In genomic region chr2:127108090-127108523, GRCh38 we compare ENCODE assay signal across 10 cellular contexts. TPM values are rescaled to one million over a fixed set of nuclear protein-coding genes. Genes with fewer than 3 reads are reported as not detected.
DNase-seq lines count a peak whose midpoint lies in the region; ATAC-seq, FAIRE-seq and TF ChIP-seq lines count a peak whose summit lies in the region.
"Had no signal": no experiment of that assay in that cellular context is flagged by ENCODE, and none has a peak within 500 bp of the region (broad histone marks: within the 10 kb centered on the region; RNA-seq: fewer than 3 reads in every experiment).

No MANE protein-coding gene starts in this region.

- H3K36me3 ChIP-seq in muscle layer of colon (ENCODE audit: insufficient read depth, low read length) (no peaks in the 10 kb centered on the region), small intestine (ENCODE audit: control insufficient read depth in 2 of 2, insufficient read depth in 2 of 2, low read length in 2 of 2) (no peaks in the 10 kb centered on the region)
- H3K36me3 ChIP-seq: heart left ventricle had no signal

- 81 to 88% (median 86%) methylated on average over 11 of the region's 11 CpGs for WGBS in small intestine, 3 donors

- CTCF ChIA-PET in MCF 10A (lab: Yijun Ruan, JAX): interaction anchor here (1.1 kb wide), 1 partner anchor 8 kb away, joined by 3 read pairs; no protein-coding TSS in a partner anchor

- H3K27ac ChIP-seq in muscle layer of colon (ENCODE audit: low read depth, low read length) (no peak overlapping the region), small intestine (ENCODE audit: low read depth in 1 of 2, low read length in 1 of 2) (peak overlapping the region in 1 of 2 donors; percentile 68)
- H3K27ac ChIP-seq: HL-60 had no signal

- intact Hi-C loops in MCF 10A (cut with micrococcal nuclease): no loop called here

- H3K27ac Mint-ChIP-seq in activated naive CD8-positive, alpha-beta T cell: no peak overlapping the region
- H3K27ac Mint-ChIP-seq in activated naive CD8-positive, alpha-beta T cell treated with anti-CD3 and anti-CD28 coated beads, Interleukin-2, amount 50 U/mL, for 24 hours: no peak overlapping the region
- H3K27ac Mint-ChIP-seq in MCF 10A (ENCODE audit: low read depth, unreplicated experiment): no peak overlapping the region
- no peak overlapping the region for H3K27ac Mint-ChIP-seq in type B pancreatic cell

- TF ChIP-seq CTCF in MCF 10A (IDR thresholded peaks at IDR 0.05; ENCODE audit: unreplicated experiment): no peak
- TF ChIP-seq CTCF in type B pancreatic cell (conservative IDR thresholded peaks at IDR 0.05): no peak

- H3K9me3 ChIP-seq in muscle layer of colon (ENCODE audit: low read length): no peaks in the 10 kb centered on the region
- H3K9me3 ChIP-seq in small intestine (ENCODE audit: control insufficient read depth, low read depth): no peaks in the 10 kb centered on the region
- H3K9me3 ChIP-seq: heart left ventricle had no signal

- H3K4me3 Mint-ChIP-seq in activated naive CD8-positive, alpha-beta T cell: peak overlapping the region; percentile 90
- no peak overlapping the region for H3K4me3 Mint-ChIP-seq in activated naive CD8-positive, alpha-beta T cell treated with anti-CD3 and anti-CD28 coated beads, Interleukin-2, amount 50 U/mL, for 24 hours
- H3K4me3 Mint-ChIP-seq in MCF 10A (ENCODE audit: unreplicated experiment) (peak overlapping the region; percentile 80), type B pancreatic cell (peak overlapping the region; percentile 87)

- H3K9ac ChIP-seq in muscle layer of colon (ENCODE audit: low read length): peak overlapping the region; percentile 44

- no TSS peak for BruUV-seq in MCF 10A (replicated peaks; lab: Mats Ljungman, UMichigan)

- no peaks in the 10 kb centered on the region for H3K36me3 Mint-ChIP-seq in activated naive CD8-positive, alpha-beta T cell
- H3K36me3 Mint-ChIP-seq in activated naive CD8-positive, alpha-beta T cell treated with anti-CD3 and anti-CD28 coated beads, Interleukin-2, amount 50 U/mL, for 24 hours (ENCODE audit: low read depth): no peaks in the 10 kb centered on the region
- peaks cover 5% of the 10 kb centered on the region for H3K36me3 Mint-ChIP-seq in MCF 10A (ENCODE audit: insufficient read depth, unreplicated experiment)
- no peaks in the 10 kb centered on the region for H3K36me3 Mint-ChIP-seq in type B pancreatic cell

- H3K4me1 ChIP-seq in muscle layer of colon (ENCODE audit: insufficient read depth, low read length) (peaks cover 28% of the 10 kb centered on the region), small intestine (ENCODE audit: control insufficient read depth in 2 of 2, insufficient read depth in 1 of 2, low read depth in 1 of 2, low read length in 1 of 2) (peaks cover 0 to 3% of the 10 kb centered on the region in 2 donors)

- peaks cover 11% of the 10 kb centered on the region for H3K27me3 Mint-ChIP-seq in activated naive CD8-positive, alpha-beta T cell
- peaks cover 16% of the 10 kb centered on the region for H3K27me3 Mint-ChIP-seq in activated naive CD8-positive, alpha-beta T cell treated with anti-CD3 and anti-CD28 coated beads, Interleukin-2, amount 50 U/mL, for 24 hours
- peaks cover 9% of the 10 kb centered on the region for H3K27me3 Mint-ChIP-seq in MCF 10A (ENCODE audit: insufficient read depth, unreplicated experiment)
- H3K27me3 Mint-ChIP-seq in type B pancreatic cell: peaks cover 20% of the 10 kb centered on the region

- peaks cover 5% of the 10 kb centered on the region for H3K4me1 Mint-ChIP-seq in activated naive CD8-positive, alpha-beta T cell (ENCODE audit: low read depth)
- peaks cover 9% of the 10 kb centered on the region for H3K4me1 Mint-ChIP-seq in activated naive CD8-positive, alpha-beta T cell treated with anti-CD3 and anti-CD28 coated beads, Interleukin-2, amount 50 U/mL, for 24 hours
- H3K4me1 Mint-ChIP-seq in MCF 10A (ENCODE audit: insufficient read depth, unreplicated experiment) (peaks cover 11% of the 10 kb centered on the region), type B pancreatic cell (ENCODE audit: unreplicated experiment) (peaks cover 23% of the 10 kb centered on the region)

- DNase-seq in activated naive CD8-positive, alpha-beta T cell treated with anti-CD3 and anti-CD28 coated beads, Interleukin-2, amount 50 U/mL, for 24 hours: no peak
- DNase-seq in MCF 10A (ENCODE audit: unreplicated experiment): no peak
- DNase-seq in type B pancreatic cell (ENCODE audit: extremely low spot score, unreplicated experiment): no peak
- no peak for DNase-seq in small intestine
- no peak for DNase-seq in stimulated activated CD4-positive, alpha-beta T cell treated with anti-CD3 and anti-CD28 coated beads, Interleukin-4, amount 100 ng/mL, for 4 hours

- no peaks in the 10 kb centered on the region for H3K9me3 Mint-ChIP-seq in activated naive CD8-positive, alpha-beta T cell (ENCODE audit: low read depth)
- no peaks in the 10 kb centered on the region for H3K9me3 Mint-ChIP-seq in activated naive CD8-positive, alpha-beta T cell treated with anti-CD3 and anti-CD28 coated beads, Interleukin-2, amount 50 U/mL, for 24 hours
- H3K9me3 Mint-ChIP-seq in MCF 10A (ENCODE audit: unreplicated experiment): no peaks in the 10 kb centered on the region
- no peaks in the 10 kb centered on the region for H3K9me3 Mint-ChIP-seq in type B pancreatic cell

- no peak for FAIRE-seq in small intestine (lab: Jason Lieb, UNC)

- ATAC-seq in activated naive CD8-positive, alpha-beta T cell treated with anti-CD3 and anti-CD28 coated beads, Interleukin-2, amount 50 U/mL, for 24 hours: no peak
- ATAC-seq in GM18502 (IDR thresholded peaks at IDR 0.05; ENCODE audit: poor library complexity, unreplicated experiment): no peak

- no peaks in the 10 kb centered on the region for H3K27me3 ChIP-seq in muscle layer of colon (ENCODE audit: control insufficient read depth in 1 of 2, insufficient read depth in 2 of 2, low read length in 2 of 2)
- H3K27me3 ChIP-seq in small intestine (ENCODE audit: control insufficient read depth in 2 of 2, insufficient read depth in 2 of 2, low read length in 2 of 2): peaks cover 0 to 3% of the 10 kb centered on the region in 2 donors

- peak overlapping the region in 1 of 2 donors; percentile 81 for H3K4me3 ChIP-seq in muscle layer of colon (ENCODE audit: low read depth in 1 of 2, low read length in 2 of 2)
- H3K4me3 ChIP-seq in small intestine (ENCODE audit: low read depth in 1 of 2, low read length in 2 of 2): no peak overlapping the region

- POLR2A ChIA-PET in MCF 10A (lab: Yijun Ruan, JAX): interaction anchor here (1.5 kb wide), 1 partner anchor 110 kb away, joined by 4 read pairs; no protein-coding TSS in a partner anchor

RNA-seq across cellular contexts. Expression of gene BIN1, which starts 1.2 kb away (rescaled TPM):
- total RNA-seq in MCF 10A (2022): 22.4 and 29.6 TPM in 2 replicates
- 26.3 and 63.4 TPM in 2 replicates for total RNA-seq in type B pancreatic cell (ENCODE audit: low replicate concordance)
- 10 to 100 TPM in 2 of 3 donors, 1 to 10 TPM in 1; 6.7 to 40.7 (median 16.8) TPM for polyA plus RNA-seq in small intestine
